ENCODE assay signal across 9 cellular contexts in genomic region chr22:45688606-45689080, GRCh38. TPM values are rescaled to one million over a fixed set of nuclear protein-coding genes. Genes with fewer than 3 reads are reported as not detected.
A peak's percentile ranks its signal among the peaks of the same experiment; 100 is the strongest.
DNase-seq lines count a peak whose midpoint lies in the region; ATAC-seq and TF ChIP-seq lines count a peak whose summit lies in the region.
"Had no signal": no experiment of that assay in that cellular context is flagged by ENCODE, and none has a peak within 500 bp of the region (broad histone marks: within the 10 kb centered on the region; RNA-seq: fewer than 3 reads in every experiment).

No MANE protein-coding gene starts in this region.

- H3K36me3 Mint-ChIP-seq in activated CD4-positive, alpha-beta T cell treated with anti-CD3 and anti-CD28 coated beads for 36 hours (ENCODE audit: low read depth) = peaks cover 28% of the 10 kb centered on the region

- no peak for TF ChIP-seq EP300 in sigmoid colon (IDR thresholded peaks at IDR 0.05)

- DNase-seq in H4 (ENCODE audit: low spot score) (peak; percentile 59), SK-N-MC (ENCODE audit: low read depth, low spot score) (no peak), fibroblast of peridontal ligament (ENCODE audit: extremely low read depth) (peak; percentile 93), sigmoid colon (no peak), islet precursor cell (no peak)
- DNase-seq in activated CD4-positive, alpha-beta T cell treated with anti-CD3 and anti-CD28 coated beads for 36 hours = no peak
- no peak for DNase-seq in stimulated activated naive CD4-positive, alpha-beta T cell treated with Interleukin-2 at 50 U/mL for 16 hours (lab: John Stamatoyannopoulos, UW)
- DNase-seq: activated T-cell treated with anti-CD3 and anti-CD28 coated beads, Interleukin-2, amount 50 U/mL, for 48 hours had no signal

- H3K27me3 Mint-ChIP-seq in activated CD4-positive, alpha-beta T cell treated with anti-CD3 and anti-CD28 coated beads for 36 hours = no peaks in the 10 kb centered on the region

- intact Hi-C loops in sigmoid colon (cut with DNase I) = no loop called here
- intact Hi-C loops in activated CD4-positive, alpha-beta T cell treated with anti-CD3 and anti-CD28 coated beads for 36 hours (cut with DNase I, micrococcal nuclease) = no loop called here

- H3K27ac ChIP-seq in SK-N-MC = peak overlapping the region; percentile 85
- H3K27ac ChIP-seq in sigmoid colon = peak overlapping the region; percentile 5 to 63 (median 43)

- no peak overlapping the region for H3K27ac Mint-ChIP-seq in activated CD4-positive, alpha-beta T cell treated with anti-CD3 and anti-CD28 coated beads for 36 hours

- H3K9me3 Mint-ChIP-seq in activated CD4-positive, alpha-beta T cell treated with anti-CD3 and anti-CD28 coated beads for 36 hours (ENCODE audit: low read depth) = no peaks in the 10 kb centered on the region

- no peak for TF ChIP-seq CTCF in sigmoid colon (IDR thresholded peaks at IDR 0.05)

- WGBS in sigmoid colon, 2 donors = 41 to 67% methylated on average over 4 of the region's 4 CpGs

- peaks cover 34% of the 10 kb centered on the region for H3K4me1 Mint-ChIP-seq in activated CD4-positive, alpha-beta T cell treated with anti-CD3 and anti-CD28 coated beads for 36 hours

- H3K4me1 ChIP-seq in sigmoid colon = peaks cover 0 to 91% (median 67%) of the 10 kb centered on the region in 4 donors

- ATAC-seq in activated CD4-positive, alpha-beta T cell treated with anti-CD3 and anti-CD28 coated beads for 36 hours = no peak
- ATAC-seq in HG02642 (IDR thresholded peaks at IDR 0.05; ENCODE audit: poor library complexity, unreplicated experiment) = no peak

- POLR2A ChIA-PET in activated CD4-positive, alpha-beta T cell treated with anti-CD3 and anti-CD28 coated beads for 36 hours (lab: Charles Lee) = no interaction called here

- H3K9me3 ChIP-seq in SK-N-MC (ENCODE audit: low read depth, low read length) (no peaks in the 10 kb centered on the region), sigmoid colon (no peaks in the 10 kb centered on the region)

- H3K27me3 ChIP-seq in sigmoid colon = no peaks in the 10 kb centered on the region

- TF ChIP-seq POLR2A in sigmoid colon (IDR thresholded peaks at IDR 0.05) = no peak

- CTCF ChIA-PET in activated CD4-positive, alpha-beta T cell treated with anti-CD3 and anti-CD28 coated beads for 36 hours (lab: Charles Lee) = interaction anchor here (1.1 kb wide), 1 partner anchor 15 kb away, joined by 3 read pairs; no protein-coding TSS in a partner anchor

- H3K4me3 Mint-ChIP-seq in activated CD4-positive, alpha-beta T cell treated with anti-CD3 and anti-CD28 coated beads for 36 hours = no peak overlapping the region

- H3K9ac ChIP-seq in SK-N-MC (ENCODE audit: insufficient read length) = no peak overlapping the region

- H3K36me3 ChIP-seq in SK-N-MC (ENCODE audit: insufficient read depth, low read length) (peaks cover 39% of the 10 kb centered on the region), sigmoid colon (peaks cover 0 to 21% (median 8%) of the 10 kb centered on the region in 4 donors)

- peak overlapping the region; percentile 34; the same call in 1 of the 2 replicates for H3K4me3 ChIP-seq in SK-N-MC
- no peak overlapping the region for H3K4me3 ChIP-seq in sigmoid colon

RNA-seq across cellular contexts. Expression of gene ATXN10, which starts 17.0 kb away (rescaled TPM):
- 69.8 and 111 TPM in 2 replicates for total RNA-seq in H4 (2014; rRNA removed; shearing (Covaris generic))
- total RNA-seq in sigmoid colon = 100 to 1,000 TPM; 160 to 187 (median 185) TPM
- polyA plus RNA-seq in sigmoid colon = 10 to 100 TPM; 37.9 to 49.3 (median 46.2) TPM
- total RNA-seq in activated CD4-positive, alpha-beta T cell treated with anti-CD3 and anti-CD28 coated beads for 36 hours = 100 to 1,000 TPM in 1 of 2 experiments, 10 to 100 TPM in 1; 87.1 to 101 TPM

Comparison
In these comparisons a context has a peak if more than half of its experiments do, and no peak if none do; other contexts are left out.
1. DNase-seq: peak in H4 (single experiment) and fibroblast of peridontal ligament (single experiment); none in SK-N-MC (single experiment), sigmoid colon (single experiment), islet precursor cell (single experiment), activated CD4-positive, alpha-beta T cell treated with anti-CD3 and anti-CD28 coated beads for 36 hours (single experiment) and stimulated activated naive CD4-positive, alpha-beta T cell treated with Interleukin-2 at 50 U/mL for 16 hours (single experiment).